Comparison of ENCODE assay signal across 2 cellular contexts in genomic region chr6:113111550-113111949, GRCh38.
TF ChIP-seq lines count a peak whose summit lies in the region.

No MANE protein-coding gene starts in this region.

TF ChIP-seq in HepG2, 621 proteins besides CTCF, POLR2A, EP300 and RAD21:
- TF ChIP-seq ZNF691 (CRISPR knock-in tag; IDR thresholded peaks at IDR 0.05; ENCODE audit: borderline replicate concordance, low read depth) (no peak), ZNF512 (CRISPR knock-in tag; IDR thresholded peaks at IDR 0.05) (no peak), CREB1 (IDR thresholded peaks at IDR 0.05) (peak; percentile 72), CREB1 (CRISPR knock-in tag; IDR thresholded peaks at IDR 0.05) (no peak), ZNF713 (CRISPR knock-in tag; IDR thresholded peaks at IDR 0.05) (no peak)

TF ChIP-seq in HEK293, 187 proteins besides CTCF, POLR2A, EP300 and RAD21:
- TF ChIP-seq ZBTB10 (tag by site-specific recombination; IDR thresholded peaks at IDR 0.05) (no peak), KLF16 (tag by site-specific recombination; IDR thresholded peaks at IDR 0.05) (no peak), ZNF513 (tag by site-specific recombination; IDR thresholded peaks at IDR 0.05) (peak; percentile 76)
